8 cellular contexts compared by ENCODE assay signal in genomic region chr5:78467744-78468357, GRCh38.
A peak's percentile ranks its signal among the peaks of the same experiment; 100 is the strongest.
DNase-seq lines count a peak whose midpoint lies in the region; ATAC-seq and TF ChIP-seq lines count a peak whose summit lies in the region.

No MANE protein-coding gene starts in this region.

- H3K27me3 Mint-ChIP-seq in T-helper 17 cell: no peaks in the 10 kb centered on the region

- H3K4me3 ChIP-seq in GM12865 (ENCODE audit: low read depth, low read length): no peak overlapping the region

- DNase-seq in A172 (ENCODE audit: low spot score): peak; percentile 53
- peak; percentile 50 for DNase-seq in GM12865 (ENCODE audit: low read depth)
- peak; percentile 5 to 62 for DNase-seq in NCI-H524 (lab: John Stamatoyannopoulos, UW)
- peak; percentile 66 for DNase-seq in dedifferentiated amniotic fluid mesenchymal stem cell (ENCODE audit: extremely low spot score)
- peak; percentile 65 for DNase-seq in medulla oblongata (ENCODE audit: extremely low spot score)
- DNase-seq in T-helper 17 cell: no peak

- peak; percentile 63 for TF ChIP-seq CTCF in GM12865 (IDR thresholded peaks at IDR 0.05; ENCODE audit: insufficient read depth, low read depth, low read length, missing control alignments)

- ATAC-seq in T-helper 17 cell: no peak
- no peak for ATAC-seq in HG02759 (IDR thresholded peaks at IDR 0.05; ENCODE audit: unreplicated experiment)
- no peak for ATAC-seq in GM21576 (IDR thresholded peaks at IDR 0.05; ENCODE audit: unreplicated experiment)

- no peaks in the 10 kb centered on the region for H3K9me3 ChIP-seq in T-helper 17 cell (ENCODE audit: control insufficient read depth, low read length, poor library complexity, severe bottlenecking)

- peaks cover 16% of the 10 kb centered on the region for H3K36me3 Mint-ChIP-seq in T-helper 17 cell (ENCODE audit: low read depth)

- H3K4me1 Mint-ChIP-seq in T-helper 17 cell: peaks cover 6% of the 10 kb centered on the region

- no peak overlapping the region for H3K4me3 Mint-ChIP-seq in T-helper 17 cell

- H3K27ac Mint-ChIP-seq in T-helper 17 cell: no peak overlapping the region

Comparison
In these comparisons a context has a peak if more than half of its experiments do, and no peak if none do; other contexts are left out.
1. DNase-seq: peak in A172 (single experiment), GM12865 (single experiment), NCI-H524 (2 of 2), dedifferentiated amniotic fluid mesenchymal stem cell (single experiment) and medulla oblongata (single experiment); none in T-helper 17 cell (0 of 3).